In genomic region chr10:127577376-127577775, GRCh38 we compare ENCODE assay signal across 12 cellular contexts. TPM values are rescaled to one million over a fixed set of nuclear protein-coding genes. Genes with fewer than 3 reads are reported as not detected.
DNase-seq lines count a peak whose midpoint lies in the region; ATAC-seq and TF ChIP-seq lines count a peak whose summit lies in the region.
"Had no signal": no experiment of that assay in that cellular context is flagged by ENCODE, and none has a peak within 500 bp of the region (broad histone marks: within the 10 kb centered on the region; RNA-seq: fewer than 3 reads in every experiment).

No MANE protein-coding gene starts in this region.

- no peak overlapping the region for H3K4me3 ChIP-seq in prostate gland
- H3K4me3 ChIP-seq: GM12878 had no signal

- H3K36me3 ChIP-seq in prostate gland, result no peaks in the 10 kb centered on the region

- no peak for TF ChIP-seq POLR2A in prostate gland (IDR thresholded peaks at IDR 0.05)

- H3K27me3 ChIP-seq in prostate gland (replicated peaks; ENCODE audit: insufficient read depth), result no peaks in the 10 kb centered on the region

- H3K9me3 ChIP-seq in prostate gland, result no peaks in the 10 kb centered on the region

- no peaks in the 10 kb centered on the region for H3K4me1 ChIP-seq in prostate gland (replicated peaks)

- intact Hi-C loops in prostate gland (cut with DNase I), result no loop called here

- 11% methylated on average over 2 of the region's 2 CpGs for WGBS in prostate gland

- no peak overlapping the region for H3K27ac ChIP-seq in prostate gland

- peak; percentile 2 for DNase-seq in NCI-H146 treated with DMSO at 0.1 percent for 48 hours (lab: John Stamatoyannopoulos, UW; ENCODE audit: unreplicated experiment)
- no peak for DNase-seq in NCI-H146 (lab: John Stamatoyannopoulos, UW)
- DNase-seq in NCI-H2196 (lab: John Stamatoyannopoulos, UW; ENCODE audit: unreplicated experiment), result peak; percentile 0
- peak; percentile 15 for DNase-seq in dermis blood vessel endothelial cell
- DNase-seq in putamen (ENCODE audit: low spot score), result peak; percentile 35
- no peak for DNase-seq in activated CD8-positive, alpha-beta memory T cell treated with anti-CD3 and anti-CD28 coated beads for 24 hours
- no peak for DNase-seq in prostate gland (ENCODE audit: low spot score)
- DNase-seq: T-helper 9 cell had no signal

- TF ChIP-seq CTCF in prostate gland (IDR thresholded peaks at IDR 0.05), result peak in 1 of 4 experiments; percentile 9

- ATAC-seq in GM21390 (IDR thresholded peaks at IDR 0.05; ENCODE audit: unreplicated experiment), result no peak
- ATAC-seq: GM12878 had no signal

RNA-seq across cellular contexts. Expression of gene NPS, which starts 28.3 kb away (rescaled TPM):
- not detected in 2 replicates for total RNA-seq in dermis blood vessel endothelial cell
- total RNA-seq in prostate gland, result not detected
- total RNA-seq: GM12878, mucosa of gallbladder, urinary bladder had no signal

Comparison
In these comparisons a context has a peak if more than half of its experiments do, and no peak if none do; other contexts are left out.
1. DNase-seq: peak in NCI-H146 treated with DMSO at 0.1 percent for 48 hours (single experiment), NCI-H2196 (single experiment), dermis blood vessel endothelial cell (single experiment) and putamen (single experiment); none in NCI-H146 (single experiment), activated CD8-positive, alpha-beta memory T cell treated with anti-CD3 and anti-CD28 coated beads for 24 hours (single experiment) and prostate gland (single experiment).